11 cellular contexts compared by ENCODE assay signal in genomic region chr13:48596128-48596429, GRCh38. TPM values are rescaled to one million over a fixed set of nuclear protein-coding genes. Genes with fewer than 3 reads are reported as not detected.
"Had no signal": no experiment of that assay in that cellular context is flagged by ENCODE, and none has a peak within 500 bp of the region (broad histone marks: within the 10 kb centered on the region; RNA-seq: fewer than 3 reads in every experiment).

No MANE protein-coding gene starts in this region.

- H3K27ac ChIP-seq: gastrocnemius medialis, left lung, neural progenitor cell, parathyroid adenoma had no signal

- H3K4me2 ChIP-seq: neural progenitor cell, smooth muscle cell had no signal

- H3K79me2 ChIP-seq: parathyroid adenoma had no signal

- H2AFZ ChIP-seq: parathyroid adenoma had no signal

- H3K4me3 ChIP-seq: gastrocnemius medialis, left lung, mucosa of descending colon, neural progenitor cell, smooth muscle cell had no signal

- H3K36me3 ChIP-seq: gastrocnemius medialis, left lung, neural progenitor cell had no signal

- H3K9ac ChIP-seq: neural progenitor cell, parathyroid adenoma had no signal

- DNase-seq: activated CD4-positive, CD25-positive, alpha-beta regulatory T cell treated with anti-CD3 and anti-CD28 coated beads, Interleukin-2, amount 50 U/mL, for 72 hours; naive B cell; stimulated activated naive B cell treated with anti-CD40 and anti-IgM and Interleukin-4, amounts not matched to agents 10 μg/mL and 1 μg/mL and 100 μg/mL, for 72 hours had no signal

- H3K9me3 ChIP-seq: gastrocnemius medialis, left lung, mucosa of descending colon had no signal

- H3K4me1 ChIP-seq: gastrocnemius medialis, left lung had no signal

- H3K27me3 ChIP-seq: gastrocnemius medialis, left lung, neural progenitor cell had no signal

RNA-seq across cellular contexts. Expression of gene CYSLTR2, which starts 57.6 kb away (rescaled TPM):
- total RNA-seq: dermis microvascular lymphatic vessel endothelial cell, endodermal cell had no signal
